In the genomic region with DNA sequence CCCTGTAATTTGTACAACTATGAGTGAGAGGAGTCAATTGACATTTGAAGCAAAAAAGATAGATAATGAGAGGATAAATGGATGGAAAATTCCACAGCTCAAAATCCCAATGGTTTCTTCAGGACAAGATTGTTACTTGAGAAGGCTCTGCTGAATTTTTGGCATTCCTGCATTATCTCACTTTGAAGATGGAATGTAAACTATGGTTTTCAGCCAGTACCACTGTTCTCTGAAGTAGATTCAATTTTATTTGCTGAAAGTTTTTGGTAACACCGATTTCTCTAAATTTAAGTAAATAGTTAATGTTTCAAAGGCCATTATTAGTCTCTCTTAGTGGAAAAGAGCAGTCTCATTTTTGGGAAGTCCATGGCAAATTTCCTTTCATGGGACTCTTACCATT, we compare ENCODE assay signal across 10 cellular contexts.
A peak's percentile ranks its signal among the peaks of the same experiment; 100 is the strongest.
DNase-seq lines count a peak whose midpoint lies in the region; ATAC-seq, FAIRE-seq and TF ChIP-seq lines count a peak whose summit lies in the region.
"Had no signal": no experiment of that assay in that cellular context is flagged by ENCODE, and none has a peak within 500 bp of the region (broad histone marks: within the 10 kb centered on the region; RNA-seq: fewer than 3 reads in every experiment).

No MANE protein-coding gene starts in this region.

- H3K4me2 ChIP-seq in endothelial cell of umbilical vein (ENCODE audit: insufficient read depth, low read length) = peak overlapping the region; percentile 1

- CTCF ChIA-PET in endothelial cell of umbilical vein (lab: Charles Lee) (interaction anchor here (1.2 kb wide), 1 partner anchor 167 kb away, joined by 5 read pairs; no protein-coding TSS in a partner anchor), RWPE1 (lab: Yijun Ruan, JAX) (interaction anchor here (0.6 to 1.0 kb wide), 2 partner anchors 11 to 171 kb away, joined by 3 read pairs; no protein-coding TSS in a partner anchor)

- H3K36me3 ChIP-seq in MG63 = peaks cover 4% of the 10 kb centered on the region; the same call in 1 of the 2 replicates
- H3K36me3 ChIP-seq in endothelial cell of umbilical vein (ENCODE audit: control insufficient read depth in 2 of 2, extremely low read depth in 1 of 2, insufficient read depth in 2 of 2, low read length in 2 of 2) = no peaks in the 10 kb centered on the region

- H3K4me3 ChIP-seq in MG63 (peak overlapping the region; percentile 35), endothelial cell of umbilical vein (replicated peaks in 1 of 3; ENCODE audit: insufficient read depth in 1 of 3, low read depth in 1 of 3, low read length in 3 of 3) (no peak overlapping the region)

- ATAC-seq in GM21786 (IDR thresholded peaks at IDR 0.05; ENCODE audit: unreplicated experiment) = no peak
- ATAC-seq in HG03457 (IDR thresholded peaks at IDR 0.05; ENCODE audit: unreplicated experiment) = no peak
- ATAC-seq: CD8-positive, alpha-beta T cell had no signal

- no peak for TF ChIP-seq CTCF in endothelial cell of umbilical vein (IDR thresholded peaks at IDR 0.05; ENCODE audit: extremely low read depth in 1 of 2, insufficient read depth in 1 of 2, low read depth in 1 of 2, low read length in 2 of 2)
- TF ChIP-seq CTCF in RWPE1 (conservative IDR thresholded peaks at IDR 0.05; ENCODE audit: low read depth) = no peak

- no peaks in the 10 kb centered on the region for H3K79me2 ChIP-seq in endothelial cell of umbilical vein (ENCODE audit: control insufficient read depth, insufficient read depth, low read length)

- TF ChIP-seq POLR2A in endothelial cell of umbilical vein (IDR thresholded peaks at IDR 0.05; ENCODE audit: low read depth, low read length) = no peak

- DNase-seq in AG08395 (ENCODE audit: low spot score) = peak; percentile 70
- no peak for DNase-seq in MG63
- peak; percentile 30 for DNase-seq in endothelial cell of umbilical vein (ENCODE audit: low read depth, low spot score)
- DNase-seq in myocyte (ENCODE audit: low read depth) = peak; percentile 65
- DNase-seq in medulla oblongata (ENCODE audit: extremely low spot score) = no peak
- DNase-seq in RWPE1 (ENCODE audit: low spot score) = no peak
- DNase-seq: activated T-cell treated with anti-CD3 and anti-CD28 coated beads for 4 hours; CD8-positive, alpha-beta T cell had no signal

- peak overlapping the region; percentile 97 for H3K27ac ChIP-seq in endothelial cell of umbilical vein (ENCODE audit: insufficient read depth, low read depth, low read length)
- no peak overlapping the region for H3K27ac ChIP-seq in RWPE1

- no peak overlapping the region for H2AFZ ChIP-seq in endothelial cell of umbilical vein (ENCODE audit: low read depth, low read length)

- FAIRE-seq in endothelial cell of umbilical vein (lab: Jason Lieb, UNC) = peak; percentile 31

- H3K27me3 ChIP-seq in MG63 = no peaks in the 10 kb centered on the region
- H3K27me3 ChIP-seq in endothelial cell of umbilical vein (ENCODE audit: control insufficient read depth in 2 of 2, insufficient read depth in 2 of 2, low read length in 2 of 2) = no peaks in the 10 kb centered on the region

- no TSS peak for BruUV-seq in endothelial cell of umbilical vein (replicated peaks; lab: Mats Ljungman, UMichigan)

- no peaks in the 10 kb centered on the region for H3K9me1 ChIP-seq in endothelial cell of umbilical vein (replicated peaks; ENCODE audit: control insufficient read depth, extremely low read depth, insufficient read depth, low read length)

- peaks cover 43% of the 10 kb centered on the region for H3K4me1 ChIP-seq in endothelial cell of umbilical vein (ENCODE audit: control insufficient read depth, extremely low read depth, insufficient read depth, low read length)

- dilution Hi-C loops in endothelial cell of umbilical vein (cut with MboI; ENCODE audit: extremely low pct_ligation_motif_present, low sequenced_read_pairs) = no loop called here

- H3K9me3 ChIP-seq in MG63 (peaks cover 2% of the 10 kb centered on the region), endothelial cell of umbilical vein (replicated peaks; ENCODE audit: control insufficient read depth, insufficient read depth, low read length) (no peaks in the 10 kb centered on the region)

- no peaks in the 10 kb centered on the region for H4K20me1 ChIP-seq in endothelial cell of umbilical vein (replicated peaks; ENCODE audit: control insufficient read depth, extremely low read depth, insufficient read depth, low read length)

- POLR2A ChIA-PET in endothelial cell of umbilical vein (lab: Charles Lee) (no interaction called here), RWPE1 (lab: Yijun Ruan, JAX; ENCODE audit: low non-redundant PET) (no interaction called here)

- intact Hi-C loops in endothelial cell of umbilical vein (cut with micrococcal nuclease) = loop anchor here (5.0 kb wide), 1 partner anchor 528 kb away; no protein-coding TSS in a partner anchor

- H3K9ac ChIP-seq in endothelial cell of umbilical vein (replicated peaks; ENCODE audit: extremely low read depth, insufficient read depth, low read length) = no peak overlapping the region

TF ChIP-seq in endothelial cell of umbilical vein, 7 proteins besides CTCF, POLR2A, EP300 and RAD21:
- no peak for TF ChIP-seq JUN (IDR thresholded peaks at IDR 0.05; ENCODE audit: borderline replicate concordance, insufficient read depth, insufficient read length, low read depth)
- TF ChIP-seq, protein P1, sequence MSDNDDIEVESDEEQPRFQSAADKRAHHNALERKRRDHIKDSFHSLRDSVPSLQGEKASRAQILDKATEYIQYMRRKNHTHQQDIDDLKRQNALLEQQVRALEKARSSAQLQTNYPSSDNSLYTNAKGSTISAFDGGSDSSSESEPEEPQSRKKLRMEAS (IDR thresholded peaks at IDR 0.05; ENCODE audit: insufficient read depth, insufficient read length) = no peak
- TF ChIP-seq GATA2 (IDR thresholded peaks at IDR 0.05; ENCODE audit: insufficient read depth, insufficient read length, low read depth, low read length) = no peak
- TF ChIP-seq MYC (IDR thresholded peaks at IDR 0.05; ENCODE audit: low read depth, low read length) = no peak
- TF ChIP-seq EZH2 (IDR thresholded peaks at IDR 0.05; ENCODE audit: borderline replicate concordance, low read depth, low read length, severe bottlenecking) = no peak
- no peak for TF ChIP-seq FOS (IDR thresholded peaks at IDR 0.05; ENCODE audit: borderline replicate concordance, insufficient read depth, low read length)
- TF ChIP-seq POLR2AphosphoS5 (IDR thresholded peaks at IDR 0.05; ENCODE audit: insufficient read depth, low read depth, low read length) = no peak

Comparison
In these comparisons a context has a peak if more than half of its experiments do, and no peak if none do; other contexts are left out.
1. DNase-seq: peak in AG08395 (single experiment), endothelial cell of umbilical vein (single experiment) and myocyte (single experiment); none in MG63 (single experiment), medulla oblongata (single experiment) and RWPE1 (single experiment).